ENCODE assay signal across 33 cellular contexts in genomic region chr17:48628641-48629410, GRCh38. TPM values are rescaled to one million over a fixed set of nuclear protein-coding genes. Genes with fewer than 3 reads are reported as not detected.
DNase-seq lines count a peak whose midpoint lies in the region; ATAC-seq and TF ChIP-seq lines count a peak whose summit lies in the region.
"Had no signal": no experiment of that assay in that cellular context is flagged by ENCODE, and none has a peak within 500 bp of the region (broad histone marks: within the 10 kb centered on the region; RNA-seq: fewer than 3 reads in every experiment).

No MANE protein-coding gene starts in this region.

- no peak for ATAC-seq in Panc1
- no peak for ATAC-seq in HG03159 (IDR thresholded peaks at IDR 0.05; ENCODE audit: unreplicated experiment)
- ATAC-seq in GM21423 (IDR thresholded peaks at IDR 0.05; ENCODE audit: unreplicated experiment), result no peak
- ATAC-seq: body of pancreas; gastroesophageal sphincter; HepG2; naive thymus-derived CD4-positive, alpha-beta T cell; Right ventricle myocardium inferior; stimulated activated naive CD8-positive, alpha-beta T cell treated with anti-CD3 and anti-CD28 coated beads, Interleukin-15, amount 100 ng/mL, for 72 hours; WTC11 had no signal

- 28 to 50% methylated on average over 1 to 5 of the region's 5 CpGs for WGBS in transverse colon (ENCODE audit: low coverage in 1 of 2), 2 donors

- H3K36me3 ChIP-seq in Panc1 (ENCODE audit: control insufficient read depth, insufficient read depth, low read length) (0 out of 2 replicates have a peak, but pooled peaks cover 3% of the 10 kb centered on the region), transverse colon (no peaks in the 10 kb centered on the region)
- H3K36me3 ChIP-seq: gastroesophageal sphincter, left ventricle myocardium inferior, thyroid gland had no signal

- CTCF ChIA-PET in Panc1 (lab: Charles Lee), result interaction anchor here (1.1 kb wide), 1 partner anchor 321 kb away, joined by 3 read pairs; no protein-coding TSS in a partner anchor

- no TSS peak for BruUV-seq in Panc1 (replicated peaks; lab: Mats Ljungman, UMichigan)

- intact Hi-C loops in Panc1 (cut with micrococcal nuclease; ENCODE audit: unreplicated experiment), result no loop called here
- intact Hi-C loops in transverse colon (cut with DNase I; ENCODE audit: low total_unique reads), result no loop called here

- H3K4me3 ChIP-seq in Panc1 (ENCODE audit: low read depth in 2 of 2, low read length in 2 of 2) (no peak overlapping the region), transverse colon (peak overlapping the region in 1 of 4 donors; percentile 66)
- H3K4me3 ChIP-seq: body of pancreas, dorsolateral prefrontal cortex, gastroesophageal sphincter, left ventricle myocardium inferior, thyroid gland had no signal

- POLR2A ChIA-PET in Panc1 (lab: Charles Lee), result no interaction called here

- TF ChIP-seq EP300 in transverse colon (IDR thresholded peaks at IDR 0.05; ENCODE audit: low read depth), result no peak

- in situ Hi-C loops in Panc1 (cut with HindIII; ENCODE audit: low pct_unique_long_range_greater_than_20kb, low sequenced_read_pairs) (no loop called here), transverse colon (cut with MboI; ENCODE audit: low pct_ligation_motif_present in 1 of 4, low pct_unique_long_range_greater_than_20kb in 1 of 4, low sequenced_read_pairs in 3 of 4) (no loop called here)

- peak overlapping the region; percentile 57; the same call in 1 of the 2 replicates for H3K27ac ChIP-seq in Panc1 (ENCODE audit: low read length)
- peak overlapping the region; percentile 86 to 93 (median 89) for H3K27ac ChIP-seq in transverse colon
- H3K27ac ChIP-seq: body of pancreas, dorsolateral prefrontal cortex, gastroesophageal sphincter, left ventricle myocardium inferior, thyroid gland had no signal

- H3K9me3 ChIP-seq in Panc1 (ENCODE audit: control insufficient read depth, insufficient read depth, low read depth, low read length) (no peaks in the 10 kb centered on the region), transverse colon (no peaks in the 10 kb centered on the region)
- H3K9me3 ChIP-seq: body of pancreas, left ventricle myocardium inferior, thyroid gland had no signal

- peak; percentile 6 for TF ChIP-seq POLR2A in transverse colon (IDR thresholded peaks at IDR 0.05)

- H3K4me1 ChIP-seq in Panc1 (ENCODE audit: control insufficient read depth, insufficient read depth, low read length) (peaks cover 41% of the 10 kb centered on the region), transverse colon (peaks cover 12 to 80% (median 72%) of the 10 kb centered on the region in 4 donors)

- H3K27me3 ChIP-seq in Panc1 (ENCODE audit: control insufficient read depth, insufficient read depth, low read length) (no peaks in the 10 kb centered on the region), transverse colon (peaks cover 99% of the 10 kb centered on the region)

- TF ChIP-seq CTCF in Panc1 (IDR thresholded peaks at IDR 0.05) (no peak), transverse colon (IDR thresholded peaks at IDR 0.05) (no peak)

- DNase-seq in NOMO-1 treated with DMSO at 0.1 percent for 48 hours (lab: John Stamatoyannopoulos, UW; ENCODE audit: unreplicated experiment) (peak; percentile 34), NOMO-1 (lab: John Stamatoyannopoulos, UW; ENCODE audit: unreplicated experiment in 2 of 2) (no peak), Panc1 (ENCODE audit: low read depth, low spot score) (no peak), left kidney (ENCODE audit: low read depth, low spot score) (peak; percentile 53), transverse colon (peak; percentile 28), Kasumi-1 (lab: John Stamatoyannopoulos, UW) (no peak)
- DNase-seq: 8988T; activated CD4-positive, alpha-beta T cell treated with anti-CD3 and anti-CD28 coated beads, Interleukin-2, amount 10 ng/mL, durations not matched to agents 7 days and 5 days; activated naive CD4-positive, alpha-beta T cell treated with Interleukin-2 at 50 U/mL for 16 hours; body of pancreas; CD4-positive, alpha-beta T cell; dorsolateral prefrontal cortex; EL; HCEC 1CT; hippocampal formation; immature natural killer cell; left ventricle myocardium inferior; naive thymus-derived CD4-positive, alpha-beta T cell; NCI-H2081; NCI-H345; NCI-H774; stimulated activated naive CD8-positive, alpha-beta T cell treated with anti-CD3 and anti-CD28 coated beads, Interleukin-15, amount 100 ng/mL, for 72 hours; T-helper 9 cell; thyroid gland had no signal

RNA-seq across cellular contexts. Expression of gene HOXB9, which starts 2.7 kb away (rescaled TPM):
- 65.9 TPM for total RNA-seq in Panc1 (2021; ENCODE audit: unreplicated experiment)
- polyA plus RNA-seq in Panc1 (2012; ENCODE audit: insufficient read length), result 83.0 TPM
- 10 to 100 TPM; 19.8 to 54.3 (median 29.4) TPM for total RNA-seq in transverse colon
- total RNA-seq: activated CD4-positive, alpha-beta T cell treated with anti-CD3 and anti-CD28 coated beads, Interleukin-2, amount 10 ng/mL, durations not matched to agents 7 days and 5 days; body of pancreas; CD4-positive, alpha-beta T cell; dorsolateral prefrontal cortex; fibroblast of lung; gastroesophageal sphincter; HepG2; left ventricle myocardium inferior; osteoblast; Right ventricle myocardium inferior; skeletal muscle tissue; thyroid gland had no signal
- polyA plus RNA-seq: fibroblast of lung; HepG2; immature natural killer cell; naive thymus-derived CD4-positive, alpha-beta T cell had no signal

RNA-seq across cellular contexts. Expression of gene HOXB8, which starts 13.7 kb away (rescaled TPM):
- total RNA-seq in Panc1 (2021; ENCODE audit: unreplicated experiment) (45.9 TPM), transverse colon (10 to 100 TPM in 2 of 4 donors, 1 to 10 TPM in 2; 1.8 to 21.3 (median 8.9) TPM)
- 47.8 TPM for polyA plus RNA-seq in Panc1 (2012; ENCODE audit: insufficient read length)
- total RNA-seq: activated CD4-positive, alpha-beta T cell treated with anti-CD3 and anti-CD28 coated beads, Interleukin-2, amount 10 ng/mL, durations not matched to agents 7 days and 5 days; body of pancreas; CD4-positive, alpha-beta T cell; dorsolateral prefrontal cortex; HepG2; left ventricle myocardium inferior; naive thymus-derived CD4-positive, alpha-beta T cell; osteoblast; Right ventricle myocardium inferior; skeletal muscle tissue; WTC11 had no signal
- polyA plus RNA-seq: HepG2; immature natural killer cell; naive thymus-derived CD4-positive, alpha-beta T cell had no signal

RNA-seq across cellular contexts. Expression of gene HOXB7, which starts 18.0 kb away (rescaled TPM):
- total RNA-seq in Panc1 (2021; ENCODE audit: unreplicated experiment), result 44.0 TPM
- 36.5 TPM for polyA plus RNA-seq in Panc1 (2012; ENCODE audit: insufficient read length)
- 10 to 100 TPM in 3 of 4 donors, not detected in 1; 11.2 to 20.9 (median 16.7) TPM for total RNA-seq in transverse colon
- total RNA-seq: CD4-positive, alpha-beta T cell; HepG2; WTC11 had no signal
- polyA plus RNA-seq: naive thymus-derived CD4-positive, alpha-beta T cell had no signal

RNA-seq across cellular contexts. Expression of gene HOXB6, which starts 24.0 kb away (rescaled TPM):
- total RNA-seq in Panc1 (2021; ENCODE audit: unreplicated experiment), result 196 TPM
- 167 TPM for polyA plus RNA-seq in Panc1 (2012; ENCODE audit: insufficient read length)
- 10 to 100 TPM; 42.7 to 78.4 (median 62.5) TPM for total RNA-seq in transverse colon
- total RNA-seq: activated CD4-positive, alpha-beta T cell treated with anti-CD3 and anti-CD28 coated beads, Interleukin-2, amount 10 ng/mL, durations not matched to agents 7 days and 5 days; CD4-positive, alpha-beta T cell; HepG2; skeletal muscle tissue; WTC11 had no signal
- polyA plus RNA-seq: HepG2; immature natural killer cell; naive thymus-derived CD4-positive, alpha-beta T cell had no signal

RNA-seq across cellular contexts. Expression of gene HOXB5, which starts 35.2 kb away (rescaled TPM):
- total RNA-seq in Panc1 (2021; ENCODE audit: unreplicated experiment), result 67.2 TPM
- polyA plus RNA-seq in Panc1 (2012; ENCODE audit: insufficient read length), result 64.4 TPM
- total RNA-seq in transverse colon, result 10 to 100 TPM; 10.5 to 35.4 (median 18.7) TPM
- total RNA-seq: activated CD4-positive, alpha-beta T cell treated with anti-CD3 and anti-CD28 coated beads, Interleukin-2, amount 10 ng/mL, durations not matched to agents 7 days and 5 days; CD4-positive, alpha-beta T cell; HepG2; left ventricle myocardium inferior; naive thymus-derived CD4-positive, alpha-beta T cell; osteoblast; Right ventricle myocardium inferior; skeletal muscle tissue; WTC11 had no signal
- polyA plus RNA-seq: HepG2; immature natural killer cell; naive thymus-derived CD4-positive, alpha-beta T cell had no signal

Comparison
In these comparisons a context has a peak if more than half of its experiments do, and no peak if none do; other contexts are left out.
1. DNase-seq: peak in NOMO-1 treated with DMSO at 0.1 percent for 48 hours (single experiment), left kidney (single experiment) and transverse colon (single experiment); none in NOMO-1 (0 of 2), Panc1 (single experiment) and Kasumi-1 (0 of 2).